In the genomic region with DNA sequence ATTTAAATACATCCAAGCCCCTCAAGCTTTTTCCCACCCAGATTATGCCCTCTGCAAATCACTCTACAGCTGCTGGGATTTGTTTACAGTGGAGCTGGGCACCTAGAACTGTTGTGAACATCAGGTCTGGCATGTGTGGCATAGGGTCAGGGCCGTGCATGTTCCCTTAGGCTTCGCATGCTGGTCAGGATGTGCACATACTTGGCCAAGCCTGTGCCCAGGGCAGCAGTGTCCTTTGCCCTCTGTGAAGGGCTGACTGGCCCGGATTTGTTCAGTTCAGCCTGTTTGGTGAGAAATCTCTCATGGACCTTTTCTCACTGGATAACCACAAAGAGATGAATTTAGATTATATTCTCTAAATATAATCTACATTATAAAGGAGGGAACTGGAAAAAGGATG, we compare ENCODE assay signal across 34 cellular contexts.
"Had no signal": no experiment of that assay in that cellular context is flagged by ENCODE, and none has a peak within 500 bp of the region (broad histone marks: within the 10 kb centered on the region; RNA-seq: fewer than 3 reads in every experiment).

No MANE protein-coding gene starts in this region.

- H3K4me3 ChIP-seq: adrenal gland, body of pancreas, breast epithelium had no signal

- FAIRE-seq: astrocyte, TTC549 had no signal

- H3K27me3 ChIP-seq: adrenal gland, body of pancreas, brain microvascular endothelial cell, breast epithelium had no signal

- H3K36me3 ChIP-seq: adrenal gland, brain microvascular endothelial cell, breast epithelium had no signal

- DNase-seq: activated B cell treated with CpG ODN at 0.5 μM for 24 hours; activated CD4-positive, alpha-beta memory T cell treated with anti-CD3 and anti-CD28 coated beads for 36 hours; activated CD4-positive, alpha-beta T cell treated with anti-CD3 and anti-CD28 coated beads for 4 hours; activated CD4-positive, alpha-beta T cell treated with anti-CD3 and anti-CD28 coated beads, Interleukin-2, amount 10 ng/mL, durations not matched to agents 24 days and 14 days; activated CD4-positive, alpha-beta T cell treated with anti-CD3 and anti-CD28 coated beads, Interleukin-2, amount 50 U/mL, for 1 hour; activated CD4-positive, alpha-beta T cell treated with anti-CD3 and anti-CD28 coated beads, Interleukin-2, amount 50 U/mL, for 4 hours; activated CD4-positive, CD25-positive, alpha-beta regulatory T cell treated with anti-CD3 and anti-CD28 coated beads, Interleukin-2, amount 50 U/mL, for 72 hours; activated CD8-positive, alpha-beta memory T cell treated with anti-CD3 and anti-CD28 coated beads, Interleukin-2, amount 50 U/mL, for 4 hours; activated CD8-positive, alpha-beta T cell treated with anti-CD3 and anti-CD28 coated beads for 36 hours; activated effector memory CD4-positive, alpha-beta T cell treated with anti-CD3 and anti-CD28 coated beads, Interleukin-2, amount 50 U/mL, for 16 hours; activated gamma-delta T cell treated with Interleukin-2 at 50 U/mL for 16 hours; activated naive CD4-positive, alpha-beta T cell; activated naive CD4-positive, alpha-beta T cell treated with anti-CD3 and anti-CD28 coated beads for 36 hours; activated naive CD4-positive, alpha-beta T cell treated with anti-CD3 and anti-CD28 coated beads, Interleukin-2, amount 50 U/mL, for 16 hours; activated naive CD8-positive, alpha-beta T cell treated with anti-CD3 and anti-CD28 coated beads for 36 hours; activated T-cell treated with anti-CD3 and anti-CD28 coated beads for 4 hours; activated T-cell treated with anti-CD3 and anti-CD28 coated beads, Interleukin-2, amount 50 U/mL, for 1 hour; activated T-cell treated with anti-CD3 and anti-CD28 coated beads, Interleukin-2, amount 50 U/mL, for 4 hours; activated T-cell treated with anti-CD3 and anti-CD28 coated beads, Interleukin-2, amount 50 U/mL, for 72 hours; adrenal gland; amniotic stem cell; aorta; body of pancreas; brain microvascular endothelial cell; central memory CD4-positive, alpha-beta T cell; T-helper 1 cell; T-helper 2 cell; T-helper 9 cell had no signal

- H3K4me1 ChIP-seq: adrenal gland, body of pancreas, breast epithelium had no signal

- H3K9me3 ChIP-seq: adrenal gland, body of pancreas, breast epithelium had no signal

- ATAC-seq: activated CD8-positive, alpha-beta T cell treated with anti-CD3 and anti-CD28 coated beads for 36 hours; activated naive CD4-positive, alpha-beta T cell treated with anti-CD3 and anti-CD28 coated beads, Interleukin-2, amount 50 U/mL, for 72 hours; activated T-cell treated with anti-CD3 and anti-CD28 coated beads, Interleukin-2, amount 50 U/mL, for 4 hours; activated T-cell treated with anti-CD3 and anti-CD28 coated beads, Interleukin-2, amount 50 U/mL, for 72 hours; activated T-helper 17 cell treated with anti-CD3 and anti-CD28 coated beads, Interleukin-2, amount 50 U/mL, for 72 hours; body of pancreas had no signal

- H3K27ac ChIP-seq: adrenal gland, body of pancreas, brain microvascular endothelial cell, breast epithelium, VCaP had no signal
